ENCODE assay signal across 15 cellular contexts in the genomic region with DNA sequence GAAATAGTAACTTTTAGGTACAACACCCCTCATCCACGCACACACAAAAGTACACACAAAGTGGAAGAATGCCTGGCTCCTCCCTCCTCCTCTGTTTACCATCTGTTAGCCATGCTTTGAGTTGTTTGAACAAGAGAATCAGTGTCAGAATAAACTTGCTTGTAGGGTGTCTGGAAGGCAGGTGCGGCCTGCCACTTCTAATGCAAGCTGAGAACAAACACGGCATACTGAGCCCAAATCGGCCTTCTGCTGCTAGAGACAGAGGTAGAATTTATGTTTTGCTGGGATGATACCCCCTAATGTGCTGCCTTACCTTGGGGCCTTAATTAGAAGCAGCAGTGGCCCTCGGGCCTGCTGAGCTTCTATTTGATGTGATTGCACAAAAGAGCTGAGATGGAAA. TPM values are rescaled to one million over a fixed set of nuclear protein-coding genes. Genes with fewer than 3 reads are reported as not detected.
DNase-seq lines count a peak whose midpoint lies in the region; ATAC-seq and TF ChIP-seq lines count a peak whose summit lies in the region.
"Had no signal": no experiment of that assay in that cellular context is flagged by ENCODE, and none has a peak within 500 bp of the region (broad histone marks: within the 10 kb centered on the region; RNA-seq: fewer than 3 reads in every experiment).

No MANE protein-coding gene starts in this region.

- H3K9me3 ChIP-seq in CD8-positive, alpha-beta memory T cell (ENCODE audit: low read length), result no peaks in the 10 kb centered on the region
- H3K9me3 ChIP-seq: gastroesophageal sphincter had no signal

- CTCF ChIA-PET in CD8-positive, alpha-beta memory T cell (lab: Charles Lee), result no interaction called here

- no peaks in the 10 kb centered on the region for H3K27me3 ChIP-seq in CD8-positive, alpha-beta memory T cell (ENCODE audit: insufficient read depth, low read length, poor library complexity, severe bottlenecking)
- H3K27me3 ChIP-seq: gastroesophageal sphincter had no signal

- peak; percentile 47 for DNase-seq in ELF-1 (ENCODE audit: low read depth, low spot score)
- DNase-seq in NCI-H146 treated with DMSO at 0.1 percent for 48 hours (lab: John Stamatoyannopoulos, UW; ENCODE audit: unreplicated experiment), result peak; percentile 99
- DNase-seq in NCI-H774 (lab: John Stamatoyannopoulos, UW), result peak; percentile 89
- DNase-seq in mesothelial cell of epicardium (ENCODE audit: low spot score in 2 of 2, unreplicated experiment in 2 of 2), result no peak
- DNase-seq in activated CD8-positive, alpha-beta memory T cell treated with anti-CD3 and anti-CD28 coated beads for 24 hours, result no peak
- DNase-seq in central memory CD4-positive, alpha-beta T cell, result no peak
- DNase-seq in CD8-positive, alpha-beta memory T cell, result no peak
- DNase-seq: activated T-cell treated with anti-CD3 and anti-CD28 coated beads for 4 hours; anterior cingulate cortex; C1 segment of cervical spinal cord; stimulated activated CD4-positive, alpha-beta T cell treated with anti-CD3 and anti-CD28 coated beads, Interleukin-2, amount 100 ng/mL, for 24 hours; stimulated activated naive CD8-positive, alpha-beta T cell treated with anti-CD3 and anti-CD28 coated beads, Interleukin-15, Interleukin-2, amounts not matched to agents 100 U/mL and 50 U/mL, for 24 hours; WERI-Rb-1 had no signal

- H3K27ac ChIP-seq in CD8-positive, alpha-beta memory T cell (ENCODE audit: low read depth, low read length), result no peak overlapping the region
- H3K27ac ChIP-seq: WERI-Rb-1 had no signal

- no peaks in the 10 kb centered on the region for H3K27me3 Mint-ChIP-seq in mesothelial cell of epicardium (ENCODE audit: low read depth)
- H3K27me3 Mint-ChIP-seq in CD8-positive, alpha-beta memory T cell, result peaks cover 10 to 27% of the 10 kb centered on the region in 2 donors

- peak overlapping the region; percentile 90 for H3K27ac Mint-ChIP-seq in mesothelial cell of epicardium
- no peak overlapping the region for H3K27ac Mint-ChIP-seq in CD8-positive, alpha-beta memory T cell

- no peak overlapping the region for H3K4me3 ChIP-seq in CD8-positive, alpha-beta memory T cell (ENCODE audit: low read length)
- H3K4me3 ChIP-seq: gastroesophageal sphincter had no signal

- no peaks in the 10 kb centered on the region for H3K4me1 ChIP-seq in CD8-positive, alpha-beta memory T cell (ENCODE audit: insufficient read depth, low read length)

- POLR2A ChIA-PET in CD8-positive, alpha-beta memory T cell (lab: Charles Lee), result no interaction called here

- H3K36me3 Mint-ChIP-seq in mesothelial cell of epicardium, result peaks cover 6% of the 10 kb centered on the region
- H3K36me3 Mint-ChIP-seq in CD8-positive, alpha-beta memory T cell, result peaks cover 0 to 2% (median 0%) of the 10 kb centered on the region in 3 donors

- no peak overlapping the region for H3K4me3 Mint-ChIP-seq in mesothelial cell of epicardium
- no peak overlapping the region for H3K4me3 Mint-ChIP-seq in CD8-positive, alpha-beta memory T cell

- ATAC-seq in GM19455 (IDR thresholded peaks at IDR 0.05; ENCODE audit: unreplicated experiment), result no peak
- ATAC-seq: gastroesophageal sphincter; stimulated activated naive CD8-positive, alpha-beta T cell treated with anti-CD3 and anti-CD28 coated beads, Interleukin-15, Interleukin-2, amounts not matched to agents 100 U/mL and 50 U/mL, for 24 hours had no signal

- peaks cover 24% of the 10 kb centered on the region for H3K4me1 Mint-ChIP-seq in mesothelial cell of epicardium
- no peaks in the 10 kb centered on the region for H3K4me1 Mint-ChIP-seq in CD8-positive, alpha-beta memory T cell

- TF ChIP-seq CTCF in mesothelial cell of epicardium (IDR thresholded peaks at IDR 0.05; ENCODE audit: unreplicated experiment), result no peak

- H3K36me3 ChIP-seq in CD8-positive, alpha-beta memory T cell (ENCODE audit: insufficient read depth, low read length), result no peaks in the 10 kb centered on the region
- H3K36me3 ChIP-seq: gastroesophageal sphincter, WERI-Rb-1 had no signal

- peaks cover 16% of the 10 kb centered on the region for H3K9me3 Mint-ChIP-seq in mesothelial cell of epicardium
- peaks cover 0 to 8% (median 3%) of the 10 kb centered on the region in 5 donors for H3K9me3 Mint-ChIP-seq in CD8-positive, alpha-beta memory T cell

RNA-seq across cellular contexts. Expression of gene FAM180A, which starts 24.8 kb away (rescaled TPM):
- total RNA-seq in mesothelial cell of epicardium, result not detected in 3 replicates
- total RNA-seq in CD8-positive, alpha-beta memory T cell, result not detected
- polyA plus RNA-seq in CD8-positive, alpha-beta memory T cell, result not detected

RNA-seq across cellular contexts. Expression of gene SLC13A4, which starts 45.5 kb away (rescaled TPM):
- total RNA-seq in mesothelial cell of epicardium, result 0.09 to 0.14 TPM in 2 of 3 replicates, not detected in the other
- not detected for total RNA-seq in CD8-positive, alpha-beta memory T cell
- polyA plus RNA-seq in CD8-positive, alpha-beta memory T cell, result not detected

Comparison
In these comparisons a context has a peak if more than half of its experiments do, and no peak if none do; other contexts are left out.
1. DNase-seq: peak in ELF-1 (single experiment), NCI-H146 treated with DMSO at 0.1 percent for 48 hours (single experiment) and NCI-H774 (single experiment); none in mesothelial cell of epicardium (0 of 2), activated CD8-positive, alpha-beta memory T cell treated with anti-CD3 and anti-CD28 coated beads for 24 hours (single experiment), central memory CD4-positive, alpha-beta T cell (single experiment) and CD8-positive, alpha-beta memory T cell (0 of 5).